ENCODE assay signal across 5 cellular contexts in the genomic region with DNA sequence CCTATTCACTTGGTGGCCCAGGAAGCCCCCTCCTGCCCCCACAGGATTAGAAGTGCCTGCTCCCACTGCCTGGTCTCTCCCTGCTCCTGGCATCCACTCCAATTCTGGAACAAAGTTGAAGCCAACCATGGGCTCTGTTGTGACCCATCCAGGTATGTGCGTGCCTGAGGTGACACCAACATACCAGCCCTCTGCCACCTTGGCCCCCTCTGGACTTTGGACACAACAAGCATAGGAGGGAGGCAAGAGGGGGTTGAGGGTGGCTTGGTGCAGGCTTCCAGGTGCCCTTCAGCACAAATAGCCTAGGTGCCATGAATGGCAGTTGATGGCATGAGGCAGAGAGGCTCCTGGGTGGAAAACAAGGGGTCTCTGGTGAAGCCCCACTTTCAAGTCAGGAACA.
"Had no signal": no experiment of that assay in that cellular context is flagged by ENCODE, and none has a peak within 500 bp of the region (broad histone marks: within the 10 kb centered on the region; RNA-seq: fewer than 3 reads in every experiment).

No MANE protein-coding gene starts in this region.

- DNase-seq: H9, HCEC 1CT, IMR-90 had no signal

- H3K4me2 ChIP-seq: GM23338 had no signal

- H3K4me3 ChIP-seq: GM23338, K562 had no signal

- H3K9me3 Mint-ChIP-seq: GM23338 had no signal

- H2AFZ ChIP-seq: GM23338 had no signal

- ATAC-seq: GM23338, K562 had no signal

- H3K4me1 Mint-ChIP-seq: GM23338, H9 had no signal

- H3K27ac Mint-ChIP-seq: GM23338 had no signal

- H3K4me3 Mint-ChIP-seq: GM23338, H9 had no signal
